8 cellular contexts compared by ENCODE assay signal in the genomic region with DNA sequence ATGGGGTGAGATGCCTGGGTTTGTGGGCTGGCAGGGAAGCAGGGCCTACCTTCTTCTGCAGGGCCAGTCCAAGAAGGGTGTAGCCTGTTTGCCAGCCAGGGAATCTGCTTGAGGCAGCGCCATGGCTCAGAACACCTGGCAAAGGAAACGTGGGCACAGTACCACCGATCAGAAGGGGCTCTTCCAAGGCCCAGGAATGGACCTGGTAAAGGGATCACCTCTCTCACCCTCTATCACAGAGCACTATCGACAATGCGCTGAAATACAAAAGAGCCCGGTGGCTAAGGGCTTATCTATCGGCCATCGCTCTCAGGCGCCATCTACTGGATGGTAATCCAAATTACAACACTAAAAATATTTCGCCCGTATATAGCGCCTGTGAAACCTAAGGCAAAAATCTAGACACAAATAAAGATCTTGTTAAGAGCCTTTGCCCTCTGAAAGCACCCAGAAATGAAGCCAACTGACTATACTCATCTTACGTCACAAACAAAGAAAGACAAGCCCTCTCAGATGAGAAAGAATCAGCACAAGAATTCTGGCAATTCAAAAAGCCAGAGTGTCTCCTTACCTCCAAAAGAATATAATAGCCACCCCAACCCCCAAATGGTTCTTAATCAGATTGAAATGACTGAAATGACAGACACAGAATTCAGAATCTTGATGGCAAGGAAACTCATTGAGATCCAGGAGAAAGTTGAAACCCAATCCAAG.
DNase-seq lines count a peak whose midpoint lies in the region; ATAC-seq and TF ChIP-seq lines count a peak whose summit lies in the region.

No MANE protein-coding gene starts in this region.

- peak; percentile 59 for TF ChIP-seq CTCF in AG10803 (conservative IDR thresholded peaks at IDR 0.05; ENCODE audit: low read length)
- no peak for TF ChIP-seq CTCF in coronary artery (IDR thresholded peaks at IDR 0.05)

- CTCF ChIA-PET in activated CD4-positive, alpha-beta memory T cell treated with anti-CD3 and anti-CD28 coated beads, Interleukin-2, amount 10 ng/mL, durations not matched to agents 7 days and 5 days (lab: Charles Lee), result interaction anchor here (1.7 to 4.8 kb wide), 3 partner anchors 196 to 198 kb away, joined by 3 to 28 read pairs (median 15); no protein-coding TSS in a partner anchor

- POLR2A ChIA-PET in activated CD4-positive, alpha-beta memory T cell treated with anti-CD3 and anti-CD28 coated beads, Interleukin-2, amount 10 ng/mL, durations not matched to agents 7 days and 5 days (lab: Charles Lee), result no interaction called here

- H3K27ac Mint-ChIP-seq in activated CD4-positive, alpha-beta memory T cell treated with anti-CD3 and anti-CD28 coated beads, Interleukin-2, amount 10 ng/mL, durations not matched to agents 7 days and 5 days, result no peak overlapping the region

- H3K4me3 Mint-ChIP-seq in activated CD4-positive, alpha-beta memory T cell treated with anti-CD3 and anti-CD28 coated beads, Interleukin-2, amount 10 ng/mL, durations not matched to agents 7 days and 5 days, result no peak overlapping the region

- DNase-seq in AG10803 (ENCODE audit: low read depth) (peak; percentile 9), KG1 (lab: John Stamatoyannopoulos, UW) (peak; percentile 37), glomerular visceral epithelial cell (ENCODE audit: extremely low spot score) (peak; percentile 11), kidney glomerular epithelial cell (lab: John Stamatoyannopoulos, UW) (no peak), coronary artery (ENCODE audit: low spot score) (no peak)
- DNase-seq in activated CD4-positive, alpha-beta memory T cell treated with anti-CD3 and anti-CD28 coated beads, Interleukin-2, amount 10 ng/mL, durations not matched to agents 7 days and 5 days, result peak; percentile 42
- DNase-seq in stimulated activated CD4-positive, alpha-beta T cell treated with anti-CD3 and anti-CD28 coated beads, Interleukin-4, amount 100 ng/mL, for 48 hours (ENCODE audit: low read depth in 2 of 2), result peak; percentile 3 to 4

- no peaks in the 10 kb centered on the region for H3K9me3 Mint-ChIP-seq in activated CD4-positive, alpha-beta memory T cell treated with anti-CD3 and anti-CD28 coated beads, Interleukin-2, amount 10 ng/mL, durations not matched to agents 7 days and 5 days

- H3K4me3 ChIP-seq in AG10803 (ENCODE audit: low read length) (no peak overlapping the region), coronary artery (no peak overlapping the region)

- H3K27ac ChIP-seq in coronary artery, result no peak overlapping the region

- peak; percentile 92 for ATAC-seq in GM18867 (IDR thresholded peaks at IDR 0.05; ENCODE audit: unreplicated experiment)

- no peaks in the 10 kb centered on the region for H3K4me1 Mint-ChIP-seq in activated CD4-positive, alpha-beta memory T cell treated with anti-CD3 and anti-CD28 coated beads, Interleukin-2, amount 10 ng/mL, durations not matched to agents 7 days and 5 days

- peaks cover 29% of the 10 kb centered on the region for H3K27me3 Mint-ChIP-seq in activated CD4-positive, alpha-beta memory T cell treated with anti-CD3 and anti-CD28 coated beads, Interleukin-2, amount 10 ng/mL, durations not matched to agents 7 days and 5 days

- no peaks in the 10 kb centered on the region for H3K36me3 Mint-ChIP-seq in activated CD4-positive, alpha-beta memory T cell treated with anti-CD3 and anti-CD28 coated beads, Interleukin-2, amount 10 ng/mL, durations not matched to agents 7 days and 5 days (ENCODE audit: low read depth)

Comparison
In these comparisons a context has a peak if more than half of its experiments do, and no peak if none do; other contexts are left out.
1. DNase-seq: peak in AG10803 (single experiment), KG1 (single experiment), activated CD4-positive, alpha-beta memory T cell treated with anti-CD3 and anti-CD28 coated beads, Interleukin-2, amount 10 ng/mL, durations not matched to agents 7 days and 5 days (single experiment), glomerular visceral epithelial cell (single experiment) and stimulated activated CD4-positive, alpha-beta T cell treated with anti-CD3 and anti-CD28 coated beads, Interleukin-4, amount 100 ng/mL, for 48 hours (2 of 2); none in kidney glomerular epithelial cell (single experiment) and coronary artery (single experiment).